22 cellular contexts compared by ENCODE assay signal in genomic region chr2:237530472-237531433, GRCh38. TPM values are rescaled to one million over a fixed set of nuclear protein-coding genes. Genes with fewer than 3 reads are reported as not detected.
DNase-seq lines count a peak whose midpoint lies in the region; ATAC-seq and TF ChIP-seq lines count a peak whose summit lies in the region.
"Had no signal": no experiment of that assay in that cellular context is flagged by ENCODE, and none has a peak within 500 bp of the region (broad histone marks: within the 10 kb centered on the region; RNA-seq: fewer than 3 reads in every experiment).

No MANE protein-coding gene starts in this region.

- no peak overlapping the region for H3K9ac ChIP-seq in mesendoderm (ENCODE audit: low read length)

- H3K79me1 ChIP-seq in mesendoderm (ENCODE audit: low read length), result no peaks in the 10 kb centered on the region

- no peaks in the 10 kb centered on the region for H4K20me1 ChIP-seq in GM23338 (replicated peaks; ENCODE audit: insufficient read depth)
- no peaks in the 10 kb centered on the region for H4K20me1 ChIP-seq in hepatocyte (ENCODE audit: insufficient read depth, poor library complexity, severe bottlenecking)

- H3K36me3 ChIP-seq in GM23338 (ENCODE audit: insufficient read depth) (no peaks in the 10 kb centered on the region), mesendoderm (ENCODE audit: control insufficient read depth, insufficient read depth, low read length) (no peaks in the 10 kb centered on the region), Peyer's patch (no peaks in the 10 kb centered on the region), hepatocyte (replicated peaks; ENCODE audit: insufficient read depth, low read depth) (no peaks in the 10 kb centered on the region)

- no CpG with 5 or more reads among the region's 12 CpGs for WGBS in mesendoderm (ENCODE audit: extremely low coverage, insufficient coverage, low lambda C conversion rate)
- WGBS in hepatocyte (ENCODE audit: low lambda C conversion rate, missing lambda C conversion rate), result 88% methylated on average over 12 of the region's 12 CpGs

- peaks cover 10% of the 10 kb centered on the region for H3K4me1 Mint-ChIP-seq in GM23338

- no peak overlapping the region for H3K4me3 Mint-ChIP-seq in GM23338

- H3K23ac ChIP-seq in mesendoderm (ENCODE audit: low read length), result no peak overlapping the region

- H3K27me3 ChIP-seq in GM23338 (ENCODE audit: insufficient read depth), result no peaks in the 10 kb centered on the region
- no peaks in the 10 kb centered on the region for H3K27me3 ChIP-seq in mesendoderm (ENCODE audit: insufficient read depth, low read length, poor library complexity)
- H3K27me3 ChIP-seq in Peyer's patch, result no peaks in the 10 kb centered on the region
- no peaks in the 10 kb centered on the region for H3K27me3 ChIP-seq in hepatocyte
- H3K27me3 ChIP-seq: body of pancreas had no signal

- H3K79me2 ChIP-seq in GM23338 (replicated peaks; ENCODE audit: insufficient read depth) (no peaks in the 10 kb centered on the region), mesendoderm (ENCODE audit: control insufficient read depth, insufficient read depth, low read length) (no peaks in the 10 kb centered on the region), hepatocyte (no peaks in the 10 kb centered on the region)

- no peak overlapping the region for H3K27ac Mint-ChIP-seq in GM23338

- no peak overlapping the region for H3K4me3 ChIP-seq in GM23338
- no peak overlapping the region for H3K4me3 ChIP-seq in mesendoderm (ENCODE audit: low read length)
- H3K4me3 ChIP-seq in Peyer's patch, result no peak overlapping the region
- no peak overlapping the region for H3K4me3 ChIP-seq in hepatocyte
- H3K4me3 ChIP-seq: body of pancreas, skin epidermis had no signal

- H2AFZ ChIP-seq in GM23338 (no peak overlapping the region), hepatocyte (no peak overlapping the region)

- H3K27me3 Mint-ChIP-seq in GM23338 (ENCODE audit: insufficient read depth, low read depth, poor library complexity), result peaks cover 3% of the 10 kb centered on the region

- DNase-seq in GM23338 (ENCODE audit: low spot score) (no peak), HT1080 (ENCODE audit: low read depth) (peak; percentile 12), mesendoderm (no peak), Peyer's patch (no peak), hepatocyte (ENCODE audit: low spot score) (no peak), Kasumi-1 (lab: John Stamatoyannopoulos, UW) (no peak), NCI-H1436 (lab: John Stamatoyannopoulos, UW) (no peak)
- DNase-seq: activated CD4-positive, alpha-beta T cell treated with anti-CD3 and anti-CD28 coated beads, Interleukin-2, amount 50 U/mL, for 48 hours; activated effector memory CD4-positive, alpha-beta T cell treated with anti-CD3 and anti-CD28 coated beads, Interleukin-2, amount 50 U/mL, for 16 hours; body of pancreas; effector CD4-positive, alpha-beta T cell; IMR-90; NCI-H1694 treated with DMSO at 0.1 percent for 48 hours; NCI-H748 treated with DMSO at 0.1 percent for 48 hours; nucleus accumbens; SHP77 treated with DMSO at 0.1 percent for 48 hours; T1000 had no signal

- no peaks in the 10 kb centered on the region for H3K9me2 ChIP-seq in GM23338 (ENCODE audit: insufficient read depth)
- no peaks in the 10 kb centered on the region for H3K9me2 ChIP-seq in hepatocyte (replicated peaks; ENCODE audit: insufficient read depth)

- no peak overlapping the region for H3K4ac ChIP-seq in mesendoderm (ENCODE audit: low read depth, low read length)

- H3K9me3 ChIP-seq in Peyer's patch, result no peaks in the 10 kb centered on the region
- H3K9me3 ChIP-seq in hepatocyte (ENCODE audit: low read depth), result no peaks in the 10 kb centered on the region
- H3K9me3 ChIP-seq: body of pancreas had no signal

- H2BK15ac ChIP-seq in mesendoderm (replicated peaks; ENCODE audit: low read depth), result no peak overlapping the region

- no peak overlapping the region for H3K18ac ChIP-seq in mesendoderm (ENCODE audit: low read length)

- TF ChIP-seq CTCF in GM23338 (conservative IDR thresholded peaks at IDR 0.05; ENCODE audit: low read depth in 2 of 2) (no peak), Peyer's patch (IDR thresholded peaks at IDR 0.05) (no peak), hepatocyte (IDR thresholded peaks at IDR 0.05; ENCODE audit: poor library complexity) (no peak)

- no peak overlapping the region for H3K56ac ChIP-seq in mesendoderm (ENCODE audit: low read length)

- H3K4me2 ChIP-seq in GM23338 (no peak overlapping the region), mesendoderm (ENCODE audit: low read length) (no peak overlapping the region), hepatocyte (no peak overlapping the region)

- peak overlapping the region; percentile 7 for H2BK5ac ChIP-seq in mesendoderm (ENCODE audit: low read length)

- H3K36me3 Mint-ChIP-seq in GM23338 (ENCODE audit: low read depth), result peaks cover 3% of the 10 kb centered on the region; the same call in 1 of the 3 replicates

- H3K27ac ChIP-seq in GM23338 (ENCODE audit: low read depth), result no peak overlapping the region
- no peak overlapping the region for H3K27ac ChIP-seq in mesendoderm (ENCODE audit: low read depth, low read length)
- H3K27ac ChIP-seq in Peyer's patch, result no peak overlapping the region
- H3K27ac ChIP-seq in hepatocyte, result no peak overlapping the region
- H3K27ac ChIP-seq: body of pancreas, C4-2B, skin epidermis had no signal

- H3K4me1 ChIP-seq in GM23338 (ENCODE audit: insufficient read depth), result no peaks in the 10 kb centered on the region
- peaks cover 3% of the 10 kb centered on the region for H3K4me1 ChIP-seq in mesendoderm (ENCODE audit: control insufficient read depth, low read depth, low read length)
- H3K4me1 ChIP-seq in Peyer's patch, result no peaks in the 10 kb centered on the region
- H3K4me1 ChIP-seq in hepatocyte (ENCODE audit: insufficient read depth), result no peaks in the 10 kb centered on the region
- H3K4me1 ChIP-seq: body of pancreas had no signal

- ATAC-seq in GM19324 (IDR thresholded peaks at IDR 0.05; ENCODE audit: low FRiP score, unreplicated experiment) (peak; percentile 66), GM23338 (no peak)
- ATAC-seq: body of pancreas had no signal

- no peak for TF ChIP-seq POLR2A in Peyer's patch (IDR thresholded peaks at IDR 0.05)

- no peak overlapping the region for H2BK120ac ChIP-seq in mesendoderm (ENCODE audit: low read depth, low read length)

- no peaks in the 10 kb centered on the region for H3F3A ChIP-seq in GM23338 (replicated peaks; ENCODE audit: low read depth)

- no peak overlapping the region for H2AK5ac ChIP-seq in mesendoderm (ENCODE audit: low read length)

- no peak overlapping the region for H4K8ac ChIP-seq in mesendoderm (ENCODE audit: low read depth, low read length)

- H3K9me3 Mint-ChIP-seq in GM23338, result no peaks in the 10 kb centered on the region

- no peak overlapping the region for H4K5ac ChIP-seq in mesendoderm (ENCODE audit: low read length)

TF ChIP-seq in GM23338, 12 proteins besides CTCF, POLR2A, EP300 and RAD21 (continues in another document):
- TF ChIP-seq CREB1 (CRISPR knock-in tag; IDR thresholded peaks at IDR 0.05; ENCODE audit: low read depth), result no peak

RNA-seq across cellular contexts. Expression of gene PRLH, which starts 35.6 kb away (rescaled TPM):
- not detected in 2 replicates for total RNA-seq in GM23338 (2014; rRNA removed; shearing (Covaris generic))
- not detected in 2 replicates for polyA plus RNA-seq in GM23338 (2016; fragmentation: Nextera tagmentation; extraction: Ambion mirVana)
- not detected in 2 replicates for total RNA-seq in HT1080 (2014; rRNA removed; shearing (Covaris generic))
- polyA plus RNA-seq in HT1080 (2015; cell fraction: cytosol; rRNA removed), result not detected in 2 replicates
- polyA plus RNA-seq in HT1080 (2015; cell fraction: nucleus; rRNA removed), result not detected in 2 replicates
- polyA plus RNA-seq in mesendoderm (2013, experiment 1 of 2), result not detected
- not detected for polyA plus RNA-seq in mesendoderm (2013, experiment 2 of 2)
- total RNA-seq in Peyer's patch, result not detected
- not detected in 2 replicates for total RNA-seq in hepatocyte
- not detected in 2 replicates for polyA plus RNA-seq in hepatocyte
- total RNA-seq: body of pancreas, IMR-90, mesenteric fat pad, temporal lobe had no signal
- polyA plus RNA-seq: IMR-90 had no signal

RNA-seq across cellular contexts. Expression of gene MLPH, which starts 43.7 kb away (rescaled TPM):
- 15.7 and 16.5 TPM in 2 replicates for total RNA-seq in GM23338 (2014; rRNA removed; shearing (Covaris generic))
- polyA plus RNA-seq in GM23338 (2016; fragmentation: Nextera tagmentation; extraction: Ambion mirVana) (13.6 and 14.7 TPM in 2 replicates), hepatocyte (5.6 and 6.7 TPM in 2 replicates)
- not detected in 2 replicates for total RNA-seq in HT1080 (2014; rRNA removed; shearing (Covaris generic))
- polyA plus RNA-seq in HT1080 (2015; cell fraction: cytosol; rRNA removed), result 0.19 TPM in 1 of 2 replicates, not detected in the other
- polyA plus RNA-seq in HT1080 (2015; cell fraction: nucleus; rRNA removed), result 0.33 and 0.41 TPM in 2 replicates
- polyA plus RNA-seq in mesendoderm (2013, experiment 1 of 2), result 7.8 TPM
- polyA plus RNA-seq in mesendoderm (2013, experiment 2 of 2), result 8.0 TPM
- total RNA-seq in Peyer's patch (100 to 1,000 TPM in 3 of 4 donors, 10 to 100 TPM in 1; 82.5 to 195 (median 116) TPM), hepatocyte (10.0 and 12.3 TPM in 2 replicates)

RNA-seq across cellular contexts. Expression of gene RAB17, which starts 59.8 kb away (rescaled TPM):
- total RNA-seq in GM23338 (2014; rRNA removed; shearing (Covaris generic)), result 21.4 and 26.9 TPM in 2 replicates
- polyA plus RNA-seq in GM23338 (2016; fragmentation: Nextera tagmentation; extraction: Ambion mirVana) (17.4 and 22.4 TPM in 2 replicates), hepatocyte (89.6 and 99.1 TPM in 2 replicates)
- 0.43 TPM in 1 of 2 replicates, not detected in the other for total RNA-seq in HT1080 (2014; rRNA removed; shearing (Covaris generic))
- 0.25 and 0.33 TPM in 2 replicates for polyA plus RNA-seq in HT1080 (2015; cell fraction: cytosol; rRNA removed)
- 0.19 and 0.77 TPM in 2 replicates for polyA plus RNA-seq in HT1080 (2015; cell fraction: nucleus; rRNA removed)
- 111 TPM for polyA plus RNA-seq in mesendoderm (2013, experiment 1 of 2)
- polyA plus RNA-seq in mesendoderm (2013, experiment 2 of 2), result 108 TPM
- total RNA-seq in Peyer's patch (100 to 1,000 TPM in 3 of 4 donors, 10 to 100 TPM in 1; 66.0 to 244 (median 219) TPM), hepatocyte (56.8 and 58.3 TPM in 2 replicates)
- total RNA-seq: IMR-90, temporal lobe had no signal

Comparison
In these comparisons a context has a peak if more than half of its experiments do, and no peak if none do; other contexts are left out.
1. RNA of gene MLPH, which starts 43.7 kb away (total RNA-seq): 82.5 to 195 TPM in Peyer's patch, 15.7 to 16.5 TPM in GM23338 and 10.0 to 12.3 TPM in hepatocyte; not detected in HT1080; every median in the first group is over 10 times any median in the second.
2. RNA of gene RAB17, which starts 59.8 kb away (total RNA-seq): 66.0 to 244 TPM in Peyer's patch, 56.8 to 58.3 TPM in hepatocyte and 21.4 to 26.9 TPM in GM23338; 0.43 TPM in HT1080; every median in the first group is over 10 times any median in the second.